Comparison of ENCODE assay signal across 8 cellular contexts in genomic region chr9:132078369-132079356, GRCh38. TPM values are rescaled to one million over a fixed set of nuclear protein-coding genes. Genes with fewer than 3 reads are reported as not detected.
A peak's percentile ranks its signal among the peaks of the same experiment; 100 is the strongest.
DNase-seq lines count a peak whose midpoint lies in the region; ATAC-seq and TF ChIP-seq lines count a peak whose summit lies in the region.

No MANE protein-coding gene starts in this region.

- H3K9me3 Mint-ChIP-seq in T-helper 1 cell treated with Interleukin-12 subunit alpha and Interleukin-12 subunit beta and Interleukin-4 antibody, amounts not matched to agents 30 μg/mL and 1 μg/mL, for 36 hours: no peaks in the 10 kb centered on the region

- H3K4me3 ChIP-seq in HUES64 (ENCODE audit: low read length): peak overlapping the region; percentile 99
- peak overlapping the region; percentile 62 to 98 (median 90) for H3K4me3 ChIP-seq in dorsolateral prefrontal cortex
- H3K4me3 ChIP-seq in mesodermal cell (ENCODE audit: extremely low read depth, insufficient read depth, low read length, poor library complexity, severe bottlenecking): peak overlapping the region; percentile 72
- peak overlapping the region; percentile 93 for H3K4me3 ChIP-seq in thoracic aorta

- H3K36me3 ChIP-seq in ES-I3 (ENCODE audit: insufficient read depth, low read length) (0 out of 2 replicates have a peak, but pooled peaks cover 2% of the 10 kb centered on the region), HUES64 (ENCODE audit: insufficient read depth, low read length) (peaks cover 16% of the 10 kb centered on the region), mesodermal cell (ENCODE audit: control insufficient read depth, insufficient read depth, low read length) (peaks cover 24% of the 10 kb centered on the region), thoracic aorta (peaks cover 6% of the 10 kb centered on the region)

- H3K4me1 Mint-ChIP-seq in T-helper 1 cell treated with Interleukin-12 subunit alpha and Interleukin-12 subunit beta and Interleukin-4 antibody, amounts not matched to agents 30 μg/mL and 1 μg/mL, for 36 hours (ENCODE audit: low read depth): peaks cover 35% of the 10 kb centered on the region

- peaks cover 3% of the 10 kb centered on the region for H3K27me3 Mint-ChIP-seq in T-helper 1 cell treated with Interleukin-12 subunit alpha and Interleukin-12 subunit beta and Interleukin-4 antibody, amounts not matched to agents 30 μg/mL and 1 μg/mL, for 36 hours (ENCODE audit: low read depth)

- no peaks in the 10 kb centered on the region for H3K9me3 ChIP-seq in ES-I3 (ENCODE audit: control insufficient read depth, insufficient read depth, low read length)
- no peaks in the 10 kb centered on the region for H3K9me3 ChIP-seq in HUES64 (ENCODE audit: insufficient read depth, low read depth, low read length)
- H3K9me3 ChIP-seq in mesodermal cell (ENCODE audit: control insufficient read depth, low read length): no peaks in the 10 kb centered on the region
- no peaks in the 10 kb centered on the region for H3K9me3 ChIP-seq in thoracic aorta

- ATAC-seq in thoracic aorta (ENCODE audit: insufficient number of reproducible peaks, low FRiP score, low read depth): no peak
- ATAC-seq in HG03108 (IDR thresholded peaks at IDR 0.05; ENCODE audit: unreplicated experiment): no peak

- peak overlapping the region; percentile 87 for H3K27ac Mint-ChIP-seq in T-helper 1 cell treated with Interleukin-12 subunit alpha and Interleukin-12 subunit beta and Interleukin-4 antibody, amounts not matched to agents 30 μg/mL and 1 μg/mL, for 36 hours

- H3K36me3 Mint-ChIP-seq in T-helper 1 cell treated with Interleukin-12 subunit alpha and Interleukin-12 subunit beta and Interleukin-4 antibody, amounts not matched to agents 30 μg/mL and 1 μg/mL, for 36 hours (ENCODE audit: low read depth): peaks cover 20% of the 10 kb centered on the region

- peaks cover 7% of the 10 kb centered on the region; the same call in 1 of the 2 replicates for H3K4me1 ChIP-seq in ES-I3 (ENCODE audit: insufficient read depth, low read length)
- 0 out of 2 replicates have a peak, but pooled peaks cover 5% of the 10 kb centered on the region for H3K4me1 ChIP-seq in HUES64 (ENCODE audit: insufficient read depth, low read length)
- no peaks in the 10 kb centered on the region for H3K4me1 ChIP-seq in mesodermal cell (ENCODE audit: control insufficient read depth, insufficient read depth, low read length, poor library complexity, severe bottlenecking)
- peaks cover 31 to 52% of the 10 kb centered on the region in 2 donors for H3K4me1 ChIP-seq in thoracic aorta (ENCODE audit: control insufficient read depth in 1 of 2, low read depth in 2 of 2)

- intact Hi-C loops in dorsolateral prefrontal cortex (cut with DNase I): loop anchor here in 1 of 2 donors (5.0 kb wide), 2 partner anchors 84 to 594 kb away; partner anchors contain the start of genes GTF3C4 and NTNG2

- DNase-seq in dorsolateral prefrontal cortex: peak in 3 of 10 donors; percentile 41 to 63 (median 46)
- DNase-seq in thoracic aorta (ENCODE audit: low spot score): peak; percentile 31
- DNase-seq in AG08396 (ENCODE audit: low spot score): no peak

- H3K9ac ChIP-seq in ES-I3 (ENCODE audit: low read depth, low read length) (peak overlapping the region; percentile 73), HUES64 (ENCODE audit: low read depth, low read length) (peak overlapping the region; percentile 82)

- no peaks in the 10 kb centered on the region for H3K27me3 ChIP-seq in HUES64 (ENCODE audit: insufficient read depth, low read length)
- H3K27me3 ChIP-seq in dorsolateral prefrontal cortex: no peaks in the 10 kb centered on the region
- no peaks in the 10 kb centered on the region for H3K27me3 ChIP-seq in thoracic aorta (replicated peaks; ENCODE audit: insufficient read depth)

- WGBS in HUES64: 41% methylated on average over 19 of the region's 19 CpGs
- 33 to 37% methylated on average over 15 to 17 of the region's 19 CpGs for WGBS in mesodermal cell (ENCODE audit: insufficient coverage in 2 of 2), 2 experiments

- H3K4me3 Mint-ChIP-seq in T-helper 1 cell treated with Interleukin-12 subunit alpha and Interleukin-12 subunit beta and Interleukin-4 antibody, amounts not matched to agents 30 μg/mL and 1 μg/mL, for 36 hours: peak overlapping the region; percentile 98

- H3K27ac ChIP-seq in HUES64 (ENCODE audit: low read depth, low read length) (no peak overlapping the region), dorsolateral prefrontal cortex (peak overlapping the region in 24 of 59 donors; percentile 5 to 94 (median 80)), mesodermal cell (ENCODE audit: low read depth, low read length, severe bottlenecking) (no peak overlapping the region), thoracic aorta (peak overlapping the region; percentile 58 to 70)

- TF ChIP-seq CTCF in dorsolateral prefrontal cortex (IDR thresholded peaks at IDR 0.05 in 54 of 56, conservative IDR thresholded peaks at IDR 0.05 in 2 of 56; ENCODE audit: low read depth in 1 of 56, partially characterized antibody in 56 of 56) (no peak), thoracic aorta (IDR thresholded peaks at IDR 0.05) (no peak)

RNA-seq across cellular contexts. Expression of gene MED27, which starts 1.0 kb away (rescaled TPM):
- 32.2 TPM for polyA plus RNA-seq in HUES64 (2013, experiment 1 of 2)
- 33.7 TPM for polyA plus RNA-seq in HUES64 (2013, experiment 2 of 2)
- total RNA-seq in dorsolateral prefrontal cortex: 10 to 100 TPM; 17.8 to 40.0 (median 27.6) TPM
- 37.0 TPM for polyA plus RNA-seq in mesodermal cell (2013, experiment 1 of 2)
- 35.6 TPM for polyA plus RNA-seq in mesodermal cell (2013, experiment 2 of 2)
- 10 to 100 TPM; 19.3 to 26.5 TPM for total RNA-seq in thoracic aorta

Comparison
In these comparisons a context has a peak if more than half of its experiments do, and no peak if none do; other contexts are left out.
1. H3K27ac ChIP-seq: peak in thoracic aorta (2 of 2); none in HUES64 (single experiment) and mesodermal cell (single experiment).
2. Peak in every context shown above with its lines, with median percentiles within 50 percentile points of each other: H3K4me3 ChIP-seq.